In the genomic region with DNA sequence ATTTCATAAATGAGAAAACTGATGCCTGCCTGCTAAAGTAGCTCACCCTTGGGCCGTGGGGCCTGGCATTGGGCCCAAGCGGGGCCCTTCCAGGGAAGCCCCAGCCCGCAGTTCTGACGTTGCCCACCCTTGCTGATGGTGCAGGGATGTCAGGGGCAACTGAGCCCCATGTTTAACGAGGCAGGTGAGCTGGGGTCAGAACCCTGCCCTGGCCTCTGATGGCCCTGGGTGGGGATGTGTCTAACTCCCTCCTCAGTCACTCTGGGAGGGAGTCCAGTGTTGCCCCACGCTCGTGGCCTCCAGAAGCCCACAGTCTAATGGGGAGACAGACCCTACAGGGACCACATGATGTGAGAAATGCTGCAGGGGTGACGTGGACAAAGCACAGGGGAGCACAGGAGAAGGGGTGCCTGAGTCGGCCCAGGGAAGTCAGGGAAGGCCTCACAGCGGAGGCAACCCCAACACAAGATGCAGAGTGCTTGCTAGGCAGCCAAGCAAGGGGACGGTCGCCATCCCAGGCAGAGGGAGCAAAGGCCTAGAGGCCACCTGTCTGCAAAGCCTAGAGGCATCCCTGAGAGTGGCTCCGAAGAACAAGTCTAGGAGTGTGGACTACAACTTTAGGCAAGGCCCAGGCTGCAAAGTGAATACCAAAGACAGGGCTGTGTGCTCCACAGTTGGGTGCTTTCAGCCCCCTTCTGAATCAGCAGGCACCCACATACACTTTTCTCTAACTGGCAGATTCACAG, we compare ENCODE assay signal across 10 cellular contexts. TPM values are rescaled to one million over a fixed set of nuclear protein-coding genes. Genes with fewer than 3 reads are reported as not detected.
DNase-seq lines count a peak whose midpoint lies in the region; ATAC-seq lines count a peak whose summit lies in the region.
"Had no signal": no experiment of that assay in that cellular context is flagged by ENCODE, and none has a peak within 500 bp of the region (broad histone marks: within the 10 kb centered on the region; RNA-seq: fewer than 3 reads in every experiment).

No MANE protein-coding gene starts in this region.

- POLR2A ChIA-PET in activated CD4-positive, alpha-beta memory T cell treated with anti-CD3 and anti-CD28 coated beads, Interleukin-2, amount 10 ng/mL, durations not matched to agents 7 days and 5 days (lab: Charles Lee): interaction anchor here (2.5 to 23.5 kb wide), 6 partner anchors 8 to 210 kb away, joined by 22 to 448 read pairs (median 61); a partner anchor contains a TSS

- H3K4me1 ChIP-seq in right cardiac atrium (ENCODE audit: control insufficient read depth, insufficient read depth, low read length): no peaks in the 10 kb centered on the region

- H3K9me3 ChIP-seq in right cardiac atrium (ENCODE audit: control insufficient read depth, low read length): no peaks in the 10 kb centered on the region

- CTCF ChIA-PET in activated CD4-positive, alpha-beta memory T cell treated with anti-CD3 and anti-CD28 coated beads, Interleukin-2, amount 10 ng/mL, durations not matched to agents 7 days and 5 days (lab: Charles Lee): interaction anchor here (1.9 to 2.6 kb wide), 2 partner anchors 20 to 25 kb away, joined by 9 to 17 read pairs; a partner anchor contains a TSS

- peaks cover 67% of the 10 kb centered on the region for H3K4me1 Mint-ChIP-seq in activated CD4-positive, alpha-beta memory T cell treated with anti-CD3 and anti-CD28 coated beads, Interleukin-2, amount 10 ng/mL, durations not matched to agents 7 days and 5 days
- peaks cover 45% of the 10 kb centered on the region for H3K4me1 Mint-ChIP-seq in stimulated activated memory B cell treated with anti-CD40 and anti-IgM and Interleukin-4, amounts not matched to agents 10 μg/mL and 1 μg/mL and 100 μg/mL, for 72 hours

- intact Hi-C loops in right cardiac atrium (cut with DNase I): no loop called here

- no peak for ATAC-seq in right cardiac atrium
- no peak for ATAC-seq in stimulated activated memory B cell treated with anti-CD40 and anti-IgM and Interleukin-4, amounts not matched to agents 10 μg/mL and 1 μg/mL and 100 μg/mL, for 72 hours
- ATAC-seq in GM21515 (IDR thresholded peaks at IDR 0.05; ENCODE audit: unreplicated experiment): no peak
- ATAC-seq in HG03460 (IDR thresholded peaks at IDR 0.05; ENCODE audit: unreplicated experiment): no peak

- no peak overlapping the region for H3K4me3 ChIP-seq in right cardiac atrium (ENCODE audit: low read length)

- peak overlapping the region; percentile 31 for H3K27ac ChIP-seq in right cardiac atrium (ENCODE audit: low read length)

- WGBS in right cardiac atrium: 84% methylated on average over 13 of the region's 13 CpGs

- DNase-seq in H4 (ENCODE audit: low spot score) (peak; percentile 2), right cardiac atrium (peak in 2 of 3 donors; percentile 63 to 71), GF-D8 (lab: John Stamatoyannopoulos, UW) (no peak), iPS-NIHi7 (ENCODE audit: extremely low spot score) (no peak)
- DNase-seq in activated CD4-positive, alpha-beta memory T cell treated with anti-CD3 and anti-CD28 coated beads, Interleukin-2, amount 10 ng/mL, durations not matched to agents 7 days and 5 days: no peak
- DNase-seq: NCI-H1092 treated with DMSO at 0.1 percent for 48 hours; stimulated activated CD4-positive, alpha-beta T cell treated with anti-CD3 and anti-CD28 coated beads, Interleukin-2, amount 100 ng/mL, for 48 hours had no signal

- peaks cover 4% of the 10 kb centered on the region for H3K9me3 Mint-ChIP-seq in activated CD4-positive, alpha-beta memory T cell treated with anti-CD3 and anti-CD28 coated beads, Interleukin-2, amount 10 ng/mL, durations not matched to agents 7 days and 5 days
- H3K9me3 Mint-ChIP-seq in stimulated activated memory B cell treated with anti-CD40 and anti-IgM and Interleukin-4, amounts not matched to agents 10 μg/mL and 1 μg/mL and 100 μg/mL, for 72 hours: no peaks in the 10 kb centered on the region

- no peak overlapping the region for H3K4me3 Mint-ChIP-seq in activated CD4-positive, alpha-beta memory T cell treated with anti-CD3 and anti-CD28 coated beads, Interleukin-2, amount 10 ng/mL, durations not matched to agents 7 days and 5 days
- no peak overlapping the region for H3K4me3 Mint-ChIP-seq in stimulated activated memory B cell treated with anti-CD40 and anti-IgM and Interleukin-4, amounts not matched to agents 10 μg/mL and 1 μg/mL and 100 μg/mL, for 72 hours

- H3K27ac Mint-ChIP-seq in activated CD4-positive, alpha-beta memory T cell treated with anti-CD3 and anti-CD28 coated beads, Interleukin-2, amount 10 ng/mL, durations not matched to agents 7 days and 5 days: peak overlapping the region; percentile 97
- peak overlapping the region; percentile 99 for H3K27ac Mint-ChIP-seq in stimulated activated memory B cell treated with anti-CD40 and anti-IgM and Interleukin-4, amounts not matched to agents 10 μg/mL and 1 μg/mL and 100 μg/mL, for 72 hours

- peaks cover 12% of the 10 kb centered on the region for H3K36me3 Mint-ChIP-seq in activated CD4-positive, alpha-beta memory T cell treated with anti-CD3 and anti-CD28 coated beads, Interleukin-2, amount 10 ng/mL, durations not matched to agents 7 days and 5 days (ENCODE audit: low read depth)
- H3K36me3 Mint-ChIP-seq in stimulated activated memory B cell treated with anti-CD40 and anti-IgM and Interleukin-4, amounts not matched to agents 10 μg/mL and 1 μg/mL and 100 μg/mL, for 72 hours: no peaks in the 10 kb centered on the region

- no peaks in the 10 kb centered on the region for H3K27me3 ChIP-seq in right cardiac atrium (ENCODE audit: control insufficient read depth, insufficient read depth)

- H3K27me3 Mint-ChIP-seq in activated CD4-positive, alpha-beta memory T cell treated with anti-CD3 and anti-CD28 coated beads, Interleukin-2, amount 10 ng/mL, durations not matched to agents 7 days and 5 days: no peaks in the 10 kb centered on the region
- no peaks in the 10 kb centered on the region for H3K27me3 Mint-ChIP-seq in stimulated activated memory B cell treated with anti-CD40 and anti-IgM and Interleukin-4, amounts not matched to agents 10 μg/mL and 1 μg/mL and 100 μg/mL, for 72 hours

RNA-seq across cellular contexts. Expression of a gene that starts 25.2 kb away (rescaled TPM):
- 227 and 278 TPM in 2 replicates for total RNA-seq in H4 (2014; rRNA removed; shearing (Covaris generic))
- total RNA-seq in activated CD4-positive, alpha-beta memory T cell treated with anti-CD3 and anti-CD28 coated beads, Interleukin-2, amount 10 ng/mL, durations not matched to agents 7 days and 5 days: 100 to 1,000 TPM; 475 to 481 TPM
- total RNA-seq in right cardiac atrium: 100 to 1,000 TPM in 1 of 4 donors, 10 to 100 TPM in 3; 33.0 to 113 (median 76.5) TPM
- 53.6 TPM for polyA plus RNA-seq in right cardiac atrium

RNA-seq across cellular contexts. Expression of a gene that starts 55.8 kb away (rescaled TPM):
- total RNA-seq in H4 (2014; rRNA removed; shearing (Covaris generic)): 18.1 and 22.1 TPM in 2 replicates
- total RNA-seq in activated CD4-positive, alpha-beta memory T cell treated with anti-CD3 and anti-CD28 coated beads, Interleukin-2, amount 10 ng/mL, durations not matched to agents 7 days and 5 days: 10 to 100 TPM; 23.8 to 26.7 TPM
- total RNA-seq in right cardiac atrium: 10 to 100 TPM; 26.9 to 35.0 (median 30.9) TPM
- 25.8 TPM for polyA plus RNA-seq in right cardiac atrium

Comparison
In these comparisons a context has a peak if more than half of its experiments do, and no peak if none do; other contexts are left out.
1. DNase-seq: peak in H4 (single experiment) and right cardiac atrium (2 of 3); none in activated CD4-positive, alpha-beta memory T cell treated with anti-CD3 and anti-CD28 coated beads, Interleukin-2, amount 10 ng/mL, durations not matched to agents 7 days and 5 days (single experiment), GF-D8 (single experiment) and iPS-NIHi7 (single experiment).